20 cellular contexts compared by ENCODE assay signal in the genomic region with DNA sequence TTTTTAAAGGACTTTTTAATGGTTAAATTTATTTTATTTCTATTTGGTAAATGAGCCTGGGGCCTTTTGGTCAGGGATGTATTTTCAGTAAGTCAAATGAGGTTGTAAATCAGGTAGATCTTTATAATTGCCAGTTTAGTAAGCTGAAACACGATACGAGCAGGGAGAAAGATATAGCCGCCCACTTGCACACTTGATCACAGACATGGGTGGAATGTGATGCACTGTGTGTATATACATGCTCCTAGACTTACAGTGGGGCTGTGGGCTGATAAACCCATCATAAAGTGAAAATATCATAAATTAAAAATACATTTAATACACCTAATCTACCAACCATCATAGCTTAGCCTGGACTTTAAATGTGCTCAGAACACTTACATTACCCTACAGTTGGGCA.
"Had no signal": no experiment of that assay in that cellular context is flagged by ENCODE, and none has a peak within 500 bp of the region (broad histone marks: within the 10 kb centered on the region; RNA-seq: fewer than 3 reads in every experiment).

No MANE protein-coding gene starts in this region.

- H3K27ac Mint-ChIP-seq: T-cell had no signal

- H3K4me3 ChIP-seq: K562 had no signal

- H3K27ac ChIP-seq: HL-60, RWPE1 had no signal

- H3K4me2 ChIP-seq: SK-N-SH had no signal

- H3K9me3 Mint-ChIP-seq: IgD-negative memory B cell, T-cell had no signal

- H3K9me3 ChIP-seq: SK-N-SH had no signal

- H3K27me3 Mint-ChIP-seq: IgD-negative memory B cell, T-cell had no signal

- FAIRE-seq: HTR-8/SVneo had no signal

- H3K4me3 Mint-ChIP-seq: IgD-negative memory B cell, T-cell had no signal

- H3K9ac ChIP-seq: SK-N-SH had no signal

- DNase-seq: NCI-H1048, NCI-H1105, NCI-H1417, NCI-H1436 treated with DMSO at 0.1 percent for 48 hours, NCI-H1694, NCI-H187 treated with DMSO at 0.1 percent for 48 hours, NCI-H2029 treated with DMSO at 0.1 percent for 48 hours, NCI-H2107, NCI-H446, NCI-H510A, NCI-H524 treated with DMSO at 0.1 percent for 48 hours, NCI-H774, SHP77, T-cell had no signal
